1 cellular context compared by ENCODE assay signal in the genomic region with DNA sequence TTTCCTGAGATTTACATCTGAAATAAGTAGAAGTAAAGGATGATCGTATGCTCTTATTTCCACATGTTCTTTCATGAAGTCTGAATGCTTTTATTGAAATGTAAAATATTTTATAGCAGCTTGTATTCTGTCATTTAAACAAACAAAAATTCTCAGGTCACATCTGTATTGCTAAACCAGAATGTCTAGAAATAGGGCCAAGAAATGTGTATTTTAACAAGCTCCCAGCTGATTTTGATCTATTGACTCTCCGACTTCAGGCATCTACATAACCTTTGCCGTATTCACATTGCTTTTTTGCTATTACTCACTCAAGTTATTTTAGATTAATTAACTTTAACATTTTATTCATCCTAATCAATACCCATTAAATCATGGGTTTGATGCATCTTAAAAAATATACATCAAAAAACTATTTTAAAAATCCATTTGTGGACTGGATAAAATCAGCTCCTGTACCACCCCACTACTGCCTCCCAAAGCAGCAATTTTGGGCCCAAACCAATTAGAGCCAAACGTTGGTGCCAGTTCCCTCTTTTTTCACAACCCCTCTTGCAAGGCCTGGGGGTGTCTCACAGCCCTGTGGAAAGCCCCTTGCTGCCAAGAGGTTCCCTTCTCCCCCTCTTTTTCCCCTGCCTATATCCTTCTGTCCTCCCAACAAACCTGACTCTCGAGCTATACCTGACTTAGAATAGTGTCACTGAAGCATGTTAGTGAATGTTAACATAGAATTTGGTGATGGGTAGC.
A peak's percentile ranks its signal among the peaks of the same experiment; 100 is the strongest.
TF ChIP-seq lines count a peak whose summit lies in the region.

No MANE protein-coding gene starts in this region.

TF ChIP-seq in GM12878, 131 proteins besides CTCF, POLR2A, EP300 and RAD21:
- no peak for TF ChIP-seq ETV6 (conservative IDR thresholded peaks at IDR 0.05 in 1 of 2, IDR thresholded peaks at IDR 0.05 in 1 of 2; ENCODE audit: borderline replicate concordance in 1 of 2, low read depth in 1 of 2)
- TF ChIP-seq RCOR1 (conservative IDR thresholded peaks at IDR 0.05; ENCODE audit: low read depth, low read length), result no peak
- no peak for TF ChIP-seq ZBED1 (IDR thresholded peaks at IDR 0.05; ENCODE audit: borderline replicate concordance)
- TF ChIP-seq SPI1 (IDR thresholded peaks at IDR 0.05; ENCODE audit: borderline replicate concordance, insufficient read depth, low read depth, low read length), result 0 out of 2 replicates have a peak, but pooled peaks have one; percentile 12
- no peak for TF ChIP-seq ZNF207 (IDR thresholded peaks at IDR 0.05; ENCODE audit: borderline replicate concordance)
- TF ChIP-seq STAT1 (conservative IDR thresholded peaks at IDR 0.05), result no peak
- TF ChIP-seq POLR2AphosphoS5 (IDR thresholded peaks at IDR 0.05; ENCODE audit: low read length), result no peak
TF ChIP-seq in GM12878: peak in this region for 1.
